In the genomic region with DNA sequence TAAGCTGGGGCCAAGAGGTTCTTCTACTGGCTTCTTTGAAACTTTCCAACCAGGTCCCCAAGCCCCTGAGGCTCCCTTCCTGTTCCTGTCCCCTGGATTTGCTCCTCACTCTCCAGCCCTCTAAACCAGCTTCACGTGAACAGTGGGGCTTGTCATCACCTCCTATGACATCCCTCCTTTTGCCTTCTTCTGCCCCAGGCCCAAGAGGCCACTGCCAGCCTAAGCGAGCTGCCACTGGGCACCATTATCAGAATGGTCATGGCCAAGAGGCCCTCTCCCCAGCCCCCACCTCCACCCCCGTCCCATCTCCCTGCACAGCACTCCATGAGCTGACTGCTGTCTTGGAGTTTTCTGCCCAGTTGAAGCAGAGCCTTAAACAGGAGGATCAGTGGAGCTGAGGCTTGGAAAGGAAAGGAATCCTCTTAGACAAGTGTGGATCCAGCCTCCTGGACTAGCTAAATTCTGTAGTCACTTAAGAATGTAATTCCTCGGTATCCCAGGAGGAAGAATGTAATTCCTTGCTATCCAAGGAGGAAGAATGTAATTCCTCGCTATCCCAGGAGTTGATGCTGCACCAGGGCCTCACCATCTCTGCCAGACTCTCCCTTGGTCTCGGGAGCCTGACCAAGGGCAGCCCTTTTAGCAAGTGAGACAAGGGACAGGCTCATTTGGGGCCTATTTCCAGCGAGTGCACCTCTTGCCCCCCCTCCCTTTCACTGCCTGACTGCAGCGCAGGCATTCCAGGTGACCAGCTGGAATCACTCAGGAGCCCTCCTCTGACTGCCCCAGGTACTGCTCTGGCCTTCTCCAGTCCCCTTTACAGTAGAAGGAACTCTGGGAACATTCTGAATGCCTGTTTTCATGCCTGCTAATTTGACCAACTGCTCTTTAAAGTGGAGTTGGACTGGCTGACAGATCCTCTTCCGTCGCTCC, we compare ENCODE assay signal across 1 cellular context.
TF ChIP-seq lines count a peak whose summit lies in the region.

No MANE protein-coding gene starts in this region.

TF ChIP-seq in WTC11, 78 proteins besides CTCF, POLR2A, EP300 and RAD21 (continued from another document):
- TF ChIP-seq, protein P1, sequence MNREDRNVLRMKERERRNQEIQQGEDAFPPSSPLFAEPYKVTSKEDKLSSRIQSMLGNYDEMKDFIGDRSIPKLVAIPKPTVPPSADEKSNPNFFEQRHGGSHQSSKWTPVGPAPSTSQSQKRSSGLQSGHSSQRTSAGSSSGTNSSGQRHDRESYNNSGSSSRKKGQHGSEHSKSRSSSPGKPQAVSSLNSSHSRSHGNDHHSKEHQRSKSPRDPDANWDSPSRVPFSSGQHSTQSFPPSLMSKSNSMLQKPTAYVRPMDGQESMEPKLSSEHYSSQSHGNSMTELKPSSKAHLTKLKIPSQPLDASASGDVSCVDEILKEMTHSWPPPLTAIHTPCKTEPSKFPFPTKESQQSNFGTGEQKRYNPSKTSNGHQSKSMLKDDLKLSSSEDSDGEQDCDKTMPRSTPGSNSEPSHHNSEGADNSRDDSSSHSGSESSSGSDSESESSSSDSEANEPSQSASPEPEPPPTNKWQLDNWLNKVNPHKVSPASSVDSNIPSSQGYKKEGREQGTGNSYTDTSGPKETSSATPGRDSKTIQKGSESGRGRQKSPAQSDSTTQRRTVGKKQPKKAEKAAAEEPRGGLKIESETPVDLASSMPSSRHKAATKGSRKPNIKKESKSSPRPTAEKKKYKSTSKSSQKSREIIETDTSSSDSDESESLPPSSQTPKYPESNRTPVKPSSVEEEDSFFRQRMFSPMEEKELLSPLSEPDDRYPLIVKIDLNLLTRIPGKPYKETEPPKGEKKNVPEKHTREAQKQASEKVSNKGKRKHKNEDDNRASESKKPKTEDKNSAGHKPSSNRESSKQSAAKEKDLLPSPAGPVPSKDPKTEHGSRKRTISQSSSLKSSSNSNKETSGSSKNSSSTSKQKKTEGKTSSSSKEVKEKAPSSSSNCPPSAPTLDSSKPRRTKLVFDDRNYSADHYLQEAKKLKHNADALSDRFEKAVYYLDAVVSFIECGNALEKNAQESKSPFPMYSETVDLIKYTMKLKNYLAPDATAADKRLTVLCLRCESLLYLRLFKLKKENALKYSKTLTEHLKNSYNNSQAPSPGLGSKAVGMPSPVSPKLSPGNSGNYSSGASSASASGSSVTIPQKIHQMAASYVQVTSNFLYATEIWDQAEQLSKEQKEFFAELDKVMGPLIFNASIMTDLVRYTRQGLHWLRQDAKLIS (CRISPR knock-in tag; IDR thresholded peaks at IDR 0.05; ENCODE audit: borderline replicate concordance): no peak
